ENCODE assay signal across 9 cellular contexts in the genomic region with DNA sequence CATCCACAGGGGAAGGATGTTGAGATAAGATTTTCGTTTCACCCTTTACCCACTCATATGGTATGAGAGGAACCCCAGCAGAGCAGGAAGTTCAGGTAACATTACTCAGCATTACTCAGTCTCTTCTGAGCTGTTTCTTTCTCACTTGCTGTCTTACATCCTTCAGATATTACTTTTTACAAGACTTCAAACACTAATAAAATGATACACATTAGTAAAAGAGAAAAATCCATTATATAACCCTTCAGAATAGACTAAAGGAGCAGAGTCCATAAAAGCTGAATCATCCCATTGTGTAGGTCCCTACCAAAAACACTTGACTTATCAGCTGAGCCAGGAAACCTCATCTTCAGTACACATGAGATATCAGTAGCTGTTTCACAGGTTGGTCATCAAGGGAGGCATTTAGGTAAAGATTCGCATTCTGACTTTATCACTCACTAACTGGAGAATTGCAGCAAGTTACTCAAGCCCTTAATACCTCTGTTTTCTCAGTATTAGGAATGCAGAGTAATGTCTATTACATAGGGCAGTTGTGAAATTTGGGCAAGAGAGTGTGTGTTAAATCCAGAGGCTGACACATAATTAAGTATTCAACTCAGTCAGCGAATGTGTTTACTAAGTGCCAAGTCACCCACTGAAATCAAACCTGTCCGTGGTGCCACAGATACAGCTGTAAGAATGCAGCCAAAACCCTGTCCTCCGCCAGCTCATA. TPM values are rescaled to one million over a fixed set of nuclear protein-coding genes. Genes with fewer than 3 reads are reported as not detected.
DNase-seq lines count a peak whose midpoint lies in the region; ATAC-seq and TF ChIP-seq lines count a peak whose summit lies in the region.
"Had no signal": no experiment of that assay in that cellular context is flagged by ENCODE, and none has a peak within 500 bp of the region (broad histone marks: within the 10 kb centered on the region; RNA-seq: fewer than 3 reads in every experiment).

No MANE protein-coding gene starts in this region.

- no peaks in the 10 kb centered on the region for H3K27me3 ChIP-seq in naive thymus-derived CD4-positive, alpha-beta T cell (ENCODE audit: control insufficient read depth in 2 of 2, insufficient read depth in 2 of 2, low read length in 2 of 2)
- no peaks in the 10 kb centered on the region for H3K27me3 ChIP-seq in osteoblast (ENCODE audit: insufficient read depth, low read length)

- H4K20me1 ChIP-seq in osteoblast (ENCODE audit: insufficient read depth, low read length): no peaks in the 10 kb centered on the region

- no peaks in the 10 kb centered on the region for H3K36me3 ChIP-seq in naive thymus-derived CD4-positive, alpha-beta T cell (ENCODE audit: control insufficient read depth in 2 of 3, insufficient read depth in 3 of 3, low read length in 3 of 3)
- no peaks in the 10 kb centered on the region for H3K36me3 ChIP-seq in osteoblast (ENCODE audit: insufficient read depth, low read length)

- intact Hi-C loops in naive thymus-derived CD4-positive, alpha-beta T cell (cut with micrococcal nuclease): no loop called here
- intact Hi-C loops in posterior vena cava (cut with DNase I): no loop called here

- H3K79me2 ChIP-seq in osteoblast (ENCODE audit: insufficient read depth, low read length): no peaks in the 10 kb centered on the region

- H3K27ac ChIP-seq in naive thymus-derived CD4-positive, alpha-beta T cell (ENCODE audit: low read depth, low read length): no peak overlapping the region
- no peak overlapping the region for H3K27ac ChIP-seq in osteoblast (ENCODE audit: low read depth, low read length)
- H3K27ac ChIP-seq: VCaP had no signal

- peaks cover 2% of the 10 kb centered on the region for H3K27me3 Mint-ChIP-seq in activated CD4-positive, alpha-beta memory T cell treated with anti-CD3 and anti-CD28 coated beads, Interleukin-2, amount 10 ng/mL, durations not matched to agents 7 days and 5 days
- no peaks in the 10 kb centered on the region for H3K27me3 Mint-ChIP-seq in naive thymus-derived CD4-positive, alpha-beta T cell

- peaks cover 0 to 9% of the 10 kb centered on the region in 2 donors for H3K4me1 ChIP-seq in naive thymus-derived CD4-positive, alpha-beta T cell (ENCODE audit: control insufficient read depth in 2 of 2, insufficient read depth in 2 of 2, low read length in 2 of 2)
- peaks cover 15% of the 10 kb centered on the region for H3K4me1 ChIP-seq in osteoblast (ENCODE audit: insufficient read depth, low read length)

- peak; percentile 61 for ATAC-seq in HG03066 (IDR thresholded peaks at IDR 0.05; ENCODE audit: low read depth, unreplicated experiment)
- ATAC-seq in naive thymus-derived CD4-positive, alpha-beta T cell: peak; percentile 81

- H2AFZ ChIP-seq in osteoblast (ENCODE audit: low read length): no peak overlapping the region

- H3K4me3 ChIP-seq in naive thymus-derived CD4-positive, alpha-beta T cell (ENCODE audit: low read length): no peak overlapping the region
- H3K4me3 ChIP-seq in osteoblast (ENCODE audit: insufficient read depth, low read length): no peak overlapping the region

- POLR2A ChIA-PET in activated CD4-positive, alpha-beta memory T cell treated with anti-CD3 and anti-CD28 coated beads, Interleukin-2, amount 10 ng/mL, durations not matched to agents 7 days and 5 days (lab: Charles Lee): interaction anchor here (1.0 to 8.9 kb wide), 7 partner anchors 16 to 207 kb away, joined by 3 to 86 read pairs (median 57); a partner anchor contains a TSS
- POLR2A ChIA-PET in naive thymus-derived CD4-positive, alpha-beta T cell (lab: Charles Lee): interaction anchor here (0.6 to 0.7 kb wide), 2 partner anchors 35 to 101 kb away, joined by 3 to 4 read pairs; no protein-coding TSS in a partner anchor

- TF ChIP-seq CTCF in osteoblast (IDR thresholded peaks at IDR 0.05; ENCODE audit: extremely low read depth, low read depth, low read length): no peak

- H3K4me3 Mint-ChIP-seq in activated CD4-positive, alpha-beta memory T cell treated with anti-CD3 and anti-CD28 coated beads, Interleukin-2, amount 10 ng/mL, durations not matched to agents 7 days and 5 days: no peak overlapping the region
- no peak overlapping the region for H3K4me3 Mint-ChIP-seq in naive thymus-derived CD4-positive, alpha-beta T cell

- CTCF ChIA-PET in activated CD4-positive, alpha-beta memory T cell treated with anti-CD3 and anti-CD28 coated beads, Interleukin-2, amount 10 ng/mL, durations not matched to agents 7 days and 5 days (lab: Charles Lee): interaction anchor here (1.0 to 2.4 kb wide), 7 partner anchors 10 to 191 kb away, joined by 3 to 9 read pairs (median 4); no protein-coding TSS in a partner anchor
- CTCF ChIA-PET in naive thymus-derived CD4-positive, alpha-beta T cell (lab: Charles Lee): interaction anchor here (0.6 kb wide), 1 partner anchor 195 kb away, joined by 3 read pairs; no protein-coding TSS in a partner anchor

- no peaks in the 10 kb centered on the region for H3K9me3 Mint-ChIP-seq in activated CD4-positive, alpha-beta memory T cell treated with anti-CD3 and anti-CD28 coated beads, Interleukin-2, amount 10 ng/mL, durations not matched to agents 7 days and 5 days
- H3K9me3 Mint-ChIP-seq in naive thymus-derived CD4-positive, alpha-beta T cell: no peaks in the 10 kb centered on the region

- no peaks in the 10 kb centered on the region for H3K36me3 Mint-ChIP-seq in activated CD4-positive, alpha-beta memory T cell treated with anti-CD3 and anti-CD28 coated beads, Interleukin-2, amount 10 ng/mL, durations not matched to agents 7 days and 5 days (ENCODE audit: low read depth)
- peaks cover 0 to 2% (median 0%) of the 10 kb centered on the region in 5 donors for H3K36me3 Mint-ChIP-seq in naive thymus-derived CD4-positive, alpha-beta T cell

- peaks cover 34% of the 10 kb centered on the region for H3K4me1 Mint-ChIP-seq in activated CD4-positive, alpha-beta memory T cell treated with anti-CD3 and anti-CD28 coated beads, Interleukin-2, amount 10 ng/mL, durations not matched to agents 7 days and 5 days
- H3K4me1 Mint-ChIP-seq in naive thymus-derived CD4-positive, alpha-beta T cell: peaks cover 0 to 28% (median 4%) of the 10 kb centered on the region in 7 donors

- no peak overlapping the region for H3K4me2 ChIP-seq in osteoblast (ENCODE audit: insufficient read depth, low read length)

- DNase-seq in activated CD8-positive, alpha-beta memory T cell treated with anti-CD3 and anti-CD28 coated beads, Interleukin-2, amount 50 U/mL, for 48 hours: peak; percentile 55
- no peak for DNase-seq in activated CD8-positive, alpha-beta memory T cell treated with anti-CD3 and anti-CD28 coated beads, Interleukin-2, amount 50 U/mL, for 4 hours
- DNase-seq in activated CD4-positive, alpha-beta memory T cell treated with anti-CD3 and anti-CD28 coated beads, Interleukin-2, amount 10 ng/mL, durations not matched to agents 7 days and 5 days: no peak
- no peak for DNase-seq in naive thymus-derived CD4-positive, alpha-beta T cell
- DNase-seq in COR-L47 (lab: John Stamatoyannopoulos, UW) (no peak), osteoblast (ENCODE audit: insufficient read length, low spot score, missing footprints) (no peak), posterior vena cava (ENCODE audit: low spot score) (no peak)

- H3K9me3 ChIP-seq in naive thymus-derived CD4-positive, alpha-beta T cell (ENCODE audit: control insufficient read depth in 2 of 3, low read length in 3 of 3): no peaks in the 10 kb centered on the region
- H3K9me3 ChIP-seq in osteoblast (ENCODE audit: low read depth, low read length): no peaks in the 10 kb centered on the region

- peak overlapping the region; percentile 80 for H3K27ac Mint-ChIP-seq in activated CD4-positive, alpha-beta memory T cell treated with anti-CD3 and anti-CD28 coated beads, Interleukin-2, amount 10 ng/mL, durations not matched to agents 7 days and 5 days
- peak overlapping the region in 1 of 9 donors; percentile 69 for H3K27ac Mint-ChIP-seq in naive thymus-derived CD4-positive, alpha-beta T cell

RNA-seq across cellular contexts. Expression of a gene that starts 44.7 kb away (rescaled TPM):
- total RNA-seq in activated CD4-positive, alpha-beta memory T cell treated with anti-CD3 and anti-CD28 coated beads, Interleukin-2, amount 10 ng/mL, durations not matched to agents 7 days and 5 days: 100 to 1,000 TPM; 220 to 228 TPM
- 1,000 to 10,000 TPM in 1 of 5 experiments, 100 to 1,000 TPM in 4; 142 to 1,870 (median 168) TPM for total RNA-seq in naive thymus-derived CD4-positive, alpha-beta T cell
- polyA plus RNA-seq in naive thymus-derived CD4-positive, alpha-beta T cell: 100 to 1,000 TPM; 153 to 190 TPM
- total RNA-seq in osteoblast: 50.1 and 52.1 TPM in 2 replicates
- total RNA-seq in posterior vena cava: 100 to 1,000 TPM; 183 to 493 TPM
